In genomic region chr3:10941972-10942371, GRCh38 we compare ENCODE assay signal across 9 cellular contexts. TPM values are rescaled to one million over a fixed set of nuclear protein-coding genes. Genes with fewer than 3 reads are reported as not detected.
A peak's percentile ranks its signal among the peaks of the same experiment; 100 is the strongest.
DNase-seq lines count a peak whose midpoint lies in the region; ATAC-seq, FAIRE-seq and TF ChIP-seq lines count a peak whose summit lies in the region.
"Had no signal": no experiment of that assay in that cellular context is flagged by ENCODE, and none has a peak within 500 bp of the region (broad histone marks: within the 10 kb centered on the region; RNA-seq: fewer than 3 reads in every experiment).

No MANE protein-coding gene starts in this region.

- no peaks in the 10 kb centered on the region for H4K20me1 ChIP-seq in DOHH2 (ENCODE audit: control insufficient read depth, insufficient read depth, low read depth, low read length)

- peaks cover 11% of the 10 kb centered on the region for H3K9me3 ChIP-seq in DOHH2 (ENCODE audit: control insufficient read depth, insufficient read depth, low read length)
- no peaks in the 10 kb centered on the region for H3K9me3 ChIP-seq in pancreas

- TF ChIP-seq CTCF in DOHH2 (IDR thresholded peaks at IDR 0.05; ENCODE audit: low read depth, low read length, poor library complexity, severe bottlenecking) (peak; percentile 88), chondrocyte (IDR thresholded peaks at IDR 0.05) (peak; percentile 76), pancreas (IDR thresholded peaks at IDR 0.05) (peak in 3 of 4 donors; percentile 12 to 15 (median 14))

- no peak overlapping the region for H3K4me2 ChIP-seq in DOHH2 (ENCODE audit: low read length)

- no peak overlapping the region for H3K27ac ChIP-seq in DOHH2 (ENCODE audit: low read depth, low read length)
- H3K27ac ChIP-seq in pancreas = no peak overlapping the region

- H3K27ac Mint-ChIP-seq in chondrocyte (ENCODE audit: unreplicated experiment) = no peak overlapping the region

- no peaks in the 10 kb centered on the region for H3K36me3 ChIP-seq in DOHH2 (ENCODE audit: control insufficient read depth, low read length)
- H3K36me3 ChIP-seq in pancreas = no peaks in the 10 kb centered on the region

- WGBS in pancreas, 2 donors = 71 to 83% methylated on average over 1 of the region's 1 CpG

- H3K9me3 Mint-ChIP-seq in chondrocyte (ENCODE audit: low read depth) = no peaks in the 10 kb centered on the region

- H3K36me3 Mint-ChIP-seq in chondrocyte (ENCODE audit: low read depth) = no peaks in the 10 kb centered on the region

- no peaks in the 10 kb centered on the region for H3K79me2 ChIP-seq in DOHH2 (ENCODE audit: control insufficient read depth, low read length)

- H3K27me3 ChIP-seq in DOHH2 (ENCODE audit: control insufficient read depth, low read length) (no peaks in the 10 kb centered on the region), pancreas (no peaks in the 10 kb centered on the region)

- H3K4me3 ChIP-seq in DOHH2 (ENCODE audit: low read length) (no peak overlapping the region), pancreas (no peak overlapping the region)

- H3K4me3 Mint-ChIP-seq in chondrocyte (ENCODE audit: unreplicated experiment) = no peak overlapping the region

- no peaks in the 10 kb centered on the region for H3K9me2 ChIP-seq in DOHH2 (replicated peaks; ENCODE audit: control insufficient read depth, low read length)

- intact Hi-C loops in pancreas (cut with DNase I) = no loop called here

- peak; percentile 50 for DNase-seq in LHCN-M2 (ENCODE audit: low read depth)
- DNase-seq in chondrocyte (ENCODE audit: low spot score) = peak; percentile 27
- peak in 2 of 6 donors; percentile 9 to 51 for DNase-seq in pancreas
- no peak for DNase-seq in cortex of kidney (lab: John Stamatoyannopoulos, UW)
- DNase-seq in NCI-H1930 (lab: John Stamatoyannopoulos, UW) = no peak
- no peak for DNase-seq in middle frontal gyrus (ENCODE audit: extremely low spot score, low spot score)
- no peak for DNase-seq in NCI-H526 treated with DMSO at 0.1 percent for 48 hours (lab: John Stamatoyannopoulos, UW)

- peaks cover 35% of the 10 kb centered on the region for H3K27me3 Mint-ChIP-seq in chondrocyte (ENCODE audit: low read depth)

- H3F3A ChIP-seq in DOHH2 (ENCODE audit: control insufficient read depth, insufficient read depth) = no peaks in the 10 kb centered on the region

- H3K4me1 Mint-ChIP-seq in chondrocyte (ENCODE audit: low read depth) = no peaks in the 10 kb centered on the region

- no peak for FAIRE-seq in pancreas (lab: Jason Lieb, UNC)

- no peaks in the 10 kb centered on the region for H3K4me1 ChIP-seq in DOHH2 (ENCODE audit: control insufficient read depth, low read length)
- no peaks in the 10 kb centered on the region for H3K4me1 ChIP-seq in pancreas

- no peak for ATAC-seq in pancreas

RNA-seq across cellular contexts. Expression of gene SLC6A1, which starts 50.6 kb away (rescaled TPM):
- total RNA-seq in LHCN-M2 (2014; rRNA removed) (under 0.01 TPM in 1 of 2 replicates, not detected in the other), chondrocyte (0.87 to 2.3 TPM (median 2.0 TPM) in 3 replicates), pancreas (under 1 TPM in 5 of 6 donors, not detected in 1; 0.19 to 0.56 (median 0.34) TPM)
- not detected for polyA plus RNA-seq in LHCN-M2 (2012)
- 1 to 10 TPM in 1 of 2 donors, under 1 TPM in 1; 0.68 to 1.7 TPM for polyA plus RNA-seq in pancreas
- total RNA-seq: T-helper 2 cell treated with Interferon-gamma antibody and Interleukin-4, amounts not matched to agents 100 ng/mL and 5 ng/mL, for 36 hours had no signal

Comparison
In these comparisons a context has a peak if more than half of its experiments do, and no peak if none do; other contexts are left out.
1. CTCF ChIP-seq: peak in every context shown above with its lines; median percentile 88 in DOHH2; 76 in chondrocyte; 14 in pancreas.
2. DNase-seq: peak in LHCN-M2 (single experiment) and chondrocyte (single experiment); none in cortex of kidney (single experiment), NCI-H1930 (0 of 2), middle frontal gyrus (single experiment) and NCI-H526 treated with DMSO at 0.1 percent for 48 hours (single experiment).